ENCODE assay signal across 21 cellular contexts in genomic region chr1:59852117-59852516, GRCh38. TPM values are rescaled to one million over a fixed set of nuclear protein-coding genes. Genes with fewer than 3 reads are reported as not detected.
DNase-seq lines count a peak whose midpoint lies in the region; ATAC-seq, FAIRE-seq and TF ChIP-seq lines count a peak whose summit lies in the region.
"Had no signal": no experiment of that assay in that cellular context is flagged by ENCODE, and none has a peak within 500 bp of the region (broad histone marks: within the 10 kb centered on the region; RNA-seq: fewer than 3 reads in every experiment).

No MANE protein-coding gene starts in this region.

- intact Hi-C loops in A673 (cut with micrococcal nuclease; ENCODE audit: unreplicated experiment), result no loop called here

- peaks cover 12% of the 10 kb centered on the region for H3K4me1 ChIP-seq in A673 (ENCODE audit: insufficient read depth, low read length, poor library complexity, severe bottlenecking)
- H3K4me1 ChIP-seq in GM23338 (ENCODE audit: insufficient read depth), result peaks cover 4% of the 10 kb centered on the region; the same call in 1 of the 2 replicates
- H3K4me1 ChIP-seq: BLaER1 treated with 17β-estradiol and CSF1 and Interleukin-3, amounts not matched to agents 10 nM and 100 nM had no signal

- H3K4me1 Mint-ChIP-seq in GM23338, result peaks cover 10% of the 10 kb centered on the region; the same call in 2 of the 3 replicates
- H3K4me1 Mint-ChIP-seq: B cell had no signal

- H3K9me3 Mint-ChIP-seq in GM23338, result peaks cover 2% of the 10 kb centered on the region; the same call in 1 of the 3 replicates

- ATAC-seq in GM23338 (no peak), HG02642 (IDR thresholded peaks at IDR 0.05; ENCODE audit: poor library complexity, unreplicated experiment) (no peak)
- ATAC-seq: CD8-positive, alpha-beta T cell had no signal

- CTCF ChIA-PET in A673 (lab: Charles Lee), result no interaction called here

- DNase-seq in A673 (ENCODE audit: low spot score), result no peak
- DNase-seq in GM23338 (ENCODE audit: low spot score), result peak; percentile 20
- no peak for DNase-seq in NCI-H2227 treated with DMSO at 0.1 percent for 48 hours (lab: John Stamatoyannopoulos, UW)
- DNase-seq in superior temporal gyrus (ENCODE audit: extremely low spot score), result no peak
- DNase-seq: 8988T; AML-193; Caco-2; Calu3; CD4-positive, alpha-beta T cell; CD8-positive, alpha-beta T cell; DMS79 treated with DMSO at 0.1 percent for 48 hours; GF-D8 had no signal

- TF ChIP-seq CTCF in A673 (conservative IDR thresholded peaks at IDR 0.05; ENCODE audit: low read depth, low read length), result no peak
- TF ChIP-seq CTCF in GM23338 (conservative IDR thresholded peaks at IDR 0.05; ENCODE audit: low read depth in 2 of 2), result no peak

- no peak overlapping the region for H3K4me2 ChIP-seq in GM23338
- H3K4me2 ChIP-seq: BLaER1 treated with 17β-estradiol and CSF1 and Interleukin-3, amounts not matched to agents 10 nM and 100 nM had no signal

- 0 out of 2 replicates have a peak, but pooled peaks cover 7% of the 10 kb centered on the region for H3K79me2 ChIP-seq in GM23338 (replicated peaks; ENCODE audit: insufficient read depth)

- BruUV-seq in A673 (replicated peaks; lab: Mats Ljungman, UMichigan), result no TSS peak

- H2AFZ ChIP-seq in GM23338, result no peak overlapping the region

- peaks cover 13% of the 10 kb centered on the region for H3K9me3 ChIP-seq in A673 (ENCODE audit: low read depth, low read length, poor library complexity, severe bottlenecking)
- H3K9me3 ChIP-seq: Caco-2 had no signal

- H3K27me3 Mint-ChIP-seq in GM23338 (ENCODE audit: insufficient read depth, low read depth, poor library complexity), result no peaks in the 10 kb centered on the region
- H3K27me3 Mint-ChIP-seq: B cell; CD4-positive, alpha-beta T cell had no signal

- peak overlapping the region; percentile 99 for H3K27ac ChIP-seq in A673 (ENCODE audit: low read depth, low read length, poor library complexity, severe bottlenecking)
- H3K27ac ChIP-seq in GM23338 (ENCODE audit: low read depth), result no peak overlapping the region
- H3K27ac ChIP-seq: BLaER1 treated with 17β-estradiol and CSF1 and Interleukin-3, amounts not matched to agents 10 nM and 100 nM; C4-2B had no signal

- H3F3A ChIP-seq in GM23338 (replicated peaks; ENCODE audit: low read depth), result no peaks in the 10 kb centered on the region

- POLR2A ChIA-PET in A673 (lab: Charles Lee; ENCODE audit: low non-redundant PET), result no interaction called here

- H3K36me3 Mint-ChIP-seq in GM23338 (ENCODE audit: low read depth), result peaks cover 36% of the 10 kb centered on the region

- H3K36me3 ChIP-seq in A673 (ENCODE audit: insufficient read depth, low read length, poor library complexity, severe bottlenecking) (peaks cover 95% of the 10 kb centered on the region), GM23338 (ENCODE audit: insufficient read depth) (peaks cover 17% of the 10 kb centered on the region; the same call in 1 of the 2 replicates)
- H3K36me3 ChIP-seq: BLaER1 treated with 17β-estradiol and CSF1 and Interleukin-3, amounts not matched to agents 10 nM and 100 nM had no signal

- H3K27me3 ChIP-seq in A673 (replicated peaks; ENCODE audit: insufficient read depth, low read depth, low read length, poor library complexity) (no peaks in the 10 kb centered on the region), GM23338 (ENCODE audit: insufficient read depth) (no peaks in the 10 kb centered on the region)
- H3K27me3 ChIP-seq: BLaER1 treated with 17β-estradiol and CSF1 and Interleukin-3, amounts not matched to agents 10 nM and 100 nM had no signal

- H3K27ac Mint-ChIP-seq in GM23338, result no peak overlapping the region
- H3K27ac Mint-ChIP-seq: B cell; CD4-positive, alpha-beta T cell; CD8-positive, alpha-beta T cell had no signal

- H3K9me2 ChIP-seq in GM23338 (ENCODE audit: insufficient read depth), result no peaks in the 10 kb centered on the region

- peak; percentile 75 for FAIRE-seq in islet of Langerhans (lab: Jason Lieb, UNC)
- FAIRE-seq: D721Med, GM12891, GM19239 had no signal

- no peaks in the 10 kb centered on the region for H4K20me1 ChIP-seq in GM23338 (replicated peaks; ENCODE audit: insufficient read depth)
- H4K20me1 ChIP-seq: BLaER1 treated with 17β-estradiol and CSF1 and Interleukin-3, amounts not matched to agents 10 nM and 100 nM had no signal

- H3K4me3 ChIP-seq in A673 (ENCODE audit: low read depth, low read length, poor library complexity, severe bottlenecking) (peak overlapping the region; percentile 51), GM23338 (no peak overlapping the region)
- H3K4me3 ChIP-seq: BLaER1 treated with 17β-estradiol and CSF1 and Interleukin-3, amounts not matched to agents 10 nM and 100 nM had no signal

- no peak overlapping the region for H3K4me3 Mint-ChIP-seq in GM23338
- H3K4me3 Mint-ChIP-seq: B cell; CD4-positive, alpha-beta T cell; CD8-positive, alpha-beta T cell had no signal

TF ChIP-seq in GM23338, 12 proteins besides CTCF, POLR2A, EP300 and RAD21:
- TF ChIP-seq EZH2phosphoT487 (IDR thresholded peaks at IDR 0.05; ENCODE audit: unreplicated experiment) (no peak), ZNF462 (CRISPR knock-in tag; IDR thresholded peaks at IDR 0.05) (no peak)

RNA-seq across cellular contexts. Expression of gene HOOK1, which starts 37.4 kb away (rescaled TPM):
- 272 and 293 TPM in 2 replicates for total RNA-seq in A673 (2021)
- total RNA-seq in GM23338 (2014; rRNA removed; shearing (Covaris generic)), result 27.6 and 28.6 TPM in 2 replicates
- 19.4 and 27.4 TPM in 2 replicates for polyA plus RNA-seq in GM23338 (2016; fragmentation: Nextera tagmentation; extraction: Ambion mirVana)
- polyA plus RNA-seq: BJ had no signal
